ENCODE assay signal across 13 cellular contexts in genomic region chrX:107566603-107567262, GRCh38.
DNase-seq lines count a peak whose midpoint lies in the region; ATAC-seq, FAIRE-seq and TF ChIP-seq lines count a peak whose summit lies in the region.
"Had no signal": no experiment of that assay in that cellular context is flagged by ENCODE, and none has a peak within 500 bp of the region (broad histone marks: within the 10 kb centered on the region; RNA-seq: fewer than 3 reads in every experiment).

No MANE protein-coding gene starts in this region.

- FAIRE-seq in HepG2 (lab: Jason Lieb, UNC) = no peak

- TF ChIP-seq EP300 in HepG2 (IDR thresholded peaks at IDR 0.05; ENCODE audit: low read depth in 2 of 2, low read length in 2 of 2) (no peak), HepG2 (CRISPR knock-in tag; IDR thresholded peaks at IDR 0.05; ENCODE audit: borderline replicate concordance) (no peak)

- WGBS in HepG2 (ENCODE audit: low lambda C conversion rate) = 38% methylated on average over 2 of the region's 2 CpGs
- WGBS in right lobe of liver (ENCODE audit: insufficient coverage, low coverage, low lambda C conversion rate, missing lambda C conversion rate) = 64% methylated on average over 2 of the region's 2 CpGs

- intact Hi-C loops in HepG2 (cut with micrococcal nuclease; ENCODE audit: unreplicated experiment) = no loop called here
- intact Hi-C loops in right lobe of liver (cut with DNase I) = no loop called here
- intact Hi-C loops in left lung (cut with DNase I) = no loop called here

- POLR2A ChIA-PET in HepG2 (lab: Yijun Ruan, JAX) = no interaction called here

- no peaks in the 10 kb centered on the region for H4K20me1 ChIP-seq in HepG2 (ENCODE audit: insufficient read depth, low read length)

- ATAC-seq in HepG2 (no peak), right lobe of liver (no peak), left lung (peak; percentile 38), foreskin keratinocyte (no peak), GM18498 (IDR thresholded peaks at IDR 0.05; ENCODE audit: unreplicated experiment) (no peak)
- ATAC-seq: CD8-positive, alpha-beta T cell; gastroesophageal sphincter had no signal

- no peaks in the 10 kb centered on the region for H3K27me3 ChIP-seq in HepG2 (ENCODE audit: control insufficient read depth in 1 of 2, insufficient read depth in 2 of 2, low read length in 2 of 2)
- no peaks in the 10 kb centered on the region for H3K27me3 ChIP-seq in right lobe of liver
- H3K27me3 ChIP-seq in left lung = no peaks in the 10 kb centered on the region
- no peaks in the 10 kb centered on the region for H3K27me3 ChIP-seq in foreskin keratinocyte
- H3K27me3 ChIP-seq: gastroesophageal sphincter, right atrium auricular region had no signal

- H3K79me2 ChIP-seq in HepG2 (ENCODE audit: insufficient read depth, low read length) = no peaks in the 10 kb centered on the region

- H3K9ac ChIP-seq in HepG2 (ENCODE audit: insufficient read depth, low read depth, low read length) = no peak overlapping the region

- no TSS peak for BruUV-seq in HepG2 (replicated peaks; lab: Mats Ljungman, UMichigan)

- no peaks in the 10 kb centered on the region for H3K4me1 ChIP-seq in HepG2 (ENCODE audit: insufficient read depth, low read length)
- H3K4me1 ChIP-seq in right lobe of liver = no peaks in the 10 kb centered on the region
- H3K4me1 ChIP-seq in left lung = no peaks in the 10 kb centered on the region
- no peaks in the 10 kb centered on the region for H3K4me1 ChIP-seq in foreskin keratinocyte
- H3K4me1 ChIP-seq: gastroesophageal sphincter, right atrium auricular region had no signal

- H3K27ac ChIP-seq in HepG2 (ENCODE audit: extremely low read length, insufficient read depth, low read length) = no peak overlapping the region
- no peak overlapping the region for H3K27ac ChIP-seq in right lobe of liver
- no peak overlapping the region for H3K27ac ChIP-seq in left lung
- H3K27ac ChIP-seq in foreskin keratinocyte = no peak overlapping the region
- H3K27ac ChIP-seq: gastroesophageal sphincter, right atrium auricular region had no signal

- no peak for TF ChIP-seq RAD21 in HepG2 (CRISPR knock-in tag; IDR thresholded peaks at IDR 0.05)

- H3K9me3 ChIP-seq in HepG2 (ENCODE audit: low read length) (no peaks in the 10 kb centered on the region), right lobe of liver (no peaks in the 10 kb centered on the region), left lung (no peaks in the 10 kb centered on the region)
- H3K9me3 ChIP-seq: gastroesophageal sphincter, right atrium auricular region had no signal

- no peak for TF ChIP-seq POLR2A in HepG2 (IDR thresholded peaks at IDR 0.05; ENCODE audit: insufficient read depth in 1 of 2, low read depth in 2 of 2, low read length in 2 of 2)
- no peak for TF ChIP-seq POLR2A in right lobe of liver (IDR thresholded peaks at IDR 0.05)

- CTCF ChIA-PET in HepG2 (lab: Yijun Ruan, JAX; ENCODE audit: low intra/inter-chr PET ratio, low total read pairs) = no interaction called here

- peak overlapping the region; percentile 60; the same call in 1 of the 2 replicates for H3K4me2 ChIP-seq in HepG2 (ENCODE audit: low read depth, low read length)

- no peak for TF ChIP-seq CTCF in HepG2 (CRISPR knock-in tag; IDR thresholded peaks at IDR 0.05)
- no peak for TF ChIP-seq CTCF in right lobe of liver (IDR thresholded peaks at IDR 0.05)
- no peak for TF ChIP-seq CTCF in left lung (IDR thresholded peaks at IDR 0.05)
- TF ChIP-seq CTCF in GM20000 (IDR thresholded peaks at IDR 0.05; ENCODE audit: extremely low read depth, missing control alignments) = no peak
- no peak for TF ChIP-seq CTCF in foreskin keratinocyte (conservative IDR thresholded peaks at IDR 0.05)

- H3K36me3 ChIP-seq in HepG2 (replicated peaks in 1 of 2; ENCODE audit: control insufficient read depth in 1 of 2, insufficient read depth in 2 of 2, low read length in 2 of 2) = no peaks in the 10 kb centered on the region
- no peaks in the 10 kb centered on the region for H3K36me3 ChIP-seq in right lobe of liver
- no peaks in the 10 kb centered on the region for H3K36me3 ChIP-seq in left lung
- H3K36me3 ChIP-seq: gastroesophageal sphincter, right atrium auricular region had no signal

- H3K4me3 ChIP-seq in HepG2 (replicated peaks in 1 of 3; ENCODE audit: insufficient read depth in 1 of 3, low read depth in 2 of 3, low read length in 3 of 3) (no peak overlapping the region), right lobe of liver (no peak overlapping the region), left lung (no peak overlapping the region)
- H3K4me3 ChIP-seq: gastroesophageal sphincter, right atrium auricular region had no signal

- DNase-seq in HepG2 (ENCODE audit: low spot score) (no peak), right lobe of liver (no peak), amniotic epithelial cell (ENCODE audit: low read depth) (peak; percentile 45), left lung (no peak), T1000 (lab: John Stamatoyannopoulos, UW) (no peak), GM20000 (ENCODE audit: low spot score) (no peak), foreskin keratinocyte (no peak)
- DNase-seq: activated CD8-positive, alpha-beta memory T cell treated with anti-CD3 and anti-CD28 coated beads for 24 hours; CD8-positive, alpha-beta T cell; GOT3 had no signal

- no peak overlapping the region for H2AFZ ChIP-seq in HepG2 (ENCODE audit: low read length)

- in situ Hi-C loops in HepG2 (cut with HindIII; ENCODE audit: extremely low pct_ligation_motif_present, low pct_unique_long_range_greater_than_20kb) = no loop called here

TF ChIP-seq in HepG2, 621 proteins besides CTCF, POLR2A, EP300 and RAD21:
- TF ChIP-seq ZNF768 (CRISPR knock-in tag; IDR thresholded peaks at IDR 0.05) (peak; percentile 22; the same call in 1 of the 2 replicates), SATB2 (CRISPR knock-in tag; IDR thresholded peaks at IDR 0.05) (no peak), SNAI1 (CRISPR knock-in tag; IDR thresholded peaks at IDR 0.05; ENCODE audit: borderline replicate concordance) (no peak)
